8 cellular contexts compared by ENCODE assay signal in genomic region chr5:79612667-79613190, GRCh38. TPM values are rescaled to one million over a fixed set of nuclear protein-coding genes. Genes with fewer than 3 reads are reported as not detected.
A peak's percentile ranks its signal among the peaks of the same experiment; 100 is the strongest.
DNase-seq lines count a peak whose midpoint lies in the region; ATAC-seq and TF ChIP-seq lines count a peak whose summit lies in the region.

No MANE protein-coding gene starts in this region.

- TF ChIP-seq CTCF in VCaP (conservative IDR thresholded peaks at IDR 0.05): no peak

- peak; percentile 62 for DNase-seq in SIG-M5 treated with dmso at 0.1 percent for 504 hours (lab: John Stamatoyannopoulos, UW; ENCODE audit: unreplicated experiment)
- no peak for DNase-seq in SIG-M5 (lab: John Stamatoyannopoulos, UW)
- no peak for DNase-seq in Right ventricle myocardium superior
- no peak for DNase-seq in sciatic nerve (ENCODE audit: low spot score)
- DNase-seq in activated CD4-positive, CD25-positive, alpha-beta regulatory T cell treated with anti-CD3 and anti-CD28 coated beads, Interleukin-2, amount 50 U/mL, for 72 hours: no peak
- DNase-seq in iPS-NIHi7 (ENCODE audit: extremely low spot score): no peak

- intact Hi-C loops in Right ventricle myocardium superior (cut with DNase I): no loop called here
- intact Hi-C loops in sciatic nerve (cut with DNase I): no loop called here

- peak; percentile 11 for ATAC-seq in HG03039 (IDR thresholded peaks at IDR 0.05; ENCODE audit: unreplicated experiment)
- ATAC-seq in Right ventricle myocardium superior (ENCODE audit: poor library complexity): peak; percentile 17
- ATAC-seq in sciatic nerve: peak; percentile 29

- peak overlapping the region; percentile 83 for H3K27ac ChIP-seq in VCaP

RNA-seq across cellular contexts. Expression of gene TENT2, which starts 0.5 kb away (rescaled TPM):
- 29.2 TPM for total RNA-seq in Right ventricle myocardium superior
- 115 TPM for total RNA-seq in sciatic nerve
